Comparison of ENCODE assay signal across 8 cellular contexts in genomic region chr15:90558182-90558581, GRCh38. TPM values are rescaled to one million over a fixed set of nuclear protein-coding genes. Genes with fewer than 3 reads are reported as not detected.
DNase-seq lines count a peak whose midpoint lies in the region; ATAC-seq and TF ChIP-seq lines count a peak whose summit lies in the region.

No MANE protein-coding gene starts in this region.

- H3K36me3 ChIP-seq in fibroblast of lung (ENCODE audit: control insufficient read depth, insufficient read depth, low read length) = no peaks in the 10 kb centered on the region
- no peaks in the 10 kb centered on the region for H3K36me3 ChIP-seq in trophoblast cell (ENCODE audit: control insufficient read depth in 1 of 2, insufficient read depth in 2 of 2, low read length in 2 of 2)

- H3K79me2 ChIP-seq in fibroblast of lung (ENCODE audit: control insufficient read depth, insufficient read depth, low read length) (peaks cover 7% of the 10 kb centered on the region), trophoblast cell (ENCODE audit: control insufficient read depth, insufficient read depth, low read length, poor library complexity) (peaks cover 3% of the 10 kb centered on the region)

- no peak overlapping the region for H3K14ac ChIP-seq in trophoblast cell (ENCODE audit: low read length)

- H3K27me3 ChIP-seq in fibroblast of lung (ENCODE audit: control insufficient read depth, insufficient read depth, low read length) (no peaks in the 10 kb centered on the region), trophoblast cell (ENCODE audit: insufficient read depth, low read length) (no peaks in the 10 kb centered on the region)

- no peak overlapping the region for H2BK12ac ChIP-seq in trophoblast cell (ENCODE audit: low read length)

- H3K27ac ChIP-seq in fibroblast of lung (ENCODE audit: insufficient read depth, low read length) (peak overlapping the region; percentile 55), trophoblast cell (ENCODE audit: low read depth, low read length) (peak overlapping the region; percentile 91)

- intact Hi-C loops in posterior vena cava (cut with DNase I) = no loop called here

- no peak overlapping the region for H4K12ac ChIP-seq in trophoblast cell (ENCODE audit: low read depth, low read length)

- H4K91ac ChIP-seq in trophoblast cell (ENCODE audit: low read depth, low read length) = no peak overlapping the region

- no peak for TF ChIP-seq CTCF in fibroblast of lung (conservative IDR thresholded peaks at IDR 0.05 in 1 of 2, IDR thresholded peaks at IDR 0.05 in 1 of 2; ENCODE audit: low read depth in 1 of 2, low read length in 2 of 2)

- no peak overlapping the region for H3K4ac ChIP-seq in trophoblast cell (ENCODE audit: low read depth, low read length)

- H3K4me1 ChIP-seq in fibroblast of lung (ENCODE audit: control insufficient read depth, extremely low read depth, insufficient read depth, low read length) (peaks cover 28% of the 10 kb centered on the region), trophoblast cell (ENCODE audit: control insufficient read depth in 1 of 2, insufficient read depth in 2 of 2, low read length in 2 of 2) (peaks cover 27 to 40% of the 10 kb centered on the region in 2 experiments)

- no peak overlapping the region for H3K18ac ChIP-seq in trophoblast cell (ENCODE audit: low read length)

- H3K4me2 ChIP-seq in fibroblast of lung (ENCODE audit: extremely low read depth, insufficient read depth, low read length) (peak overlapping the region; percentile 11), trophoblast cell (ENCODE audit: low read length) (no peak overlapping the region)

- no peak overlapping the region for H4K8ac ChIP-seq in trophoblast cell (ENCODE audit: low read depth, low read length)

- H3K23ac ChIP-seq in trophoblast cell (ENCODE audit: low read length) = no peak overlapping the region

- H3K9ac ChIP-seq in fibroblast of lung (ENCODE audit: insufficient read depth, low read length) (no peak overlapping the region), trophoblast cell (ENCODE audit: low read length) (no peak overlapping the region)

- H2BK120ac ChIP-seq in trophoblast cell (ENCODE audit: insufficient read depth, low read length, poor library complexity) = no peak overlapping the region

- DNase-seq in EH (ENCODE audit: low read depth) (peak; percentile 44), SKM-1 (lab: John Stamatoyannopoulos, UW; ENCODE audit: unreplicated experiment) (peak; percentile 59), fibroblast of lung (ENCODE audit: low read depth in 2 of 2) (peak in 1 of 2 donors; percentile 19), trophoblast cell (no peak), posterior vena cava (ENCODE audit: low spot score) (no peak), RKO (ENCODE audit: low spot score) (no peak)

- H4K20me1 ChIP-seq in fibroblast of lung (ENCODE audit: control insufficient read depth, extremely low read depth, insufficient read depth, low read length) = no peaks in the 10 kb centered on the region

- H3K79me1 ChIP-seq in trophoblast cell (ENCODE audit: low read length) = peaks cover 20% of the 10 kb centered on the region

- ATAC-seq in HG02870 (IDR thresholded peaks at IDR 0.05; ENCODE audit: unreplicated experiment) (no peak), HG02678 (IDR thresholded peaks at IDR 0.05; ENCODE audit: unreplicated experiment) (no peak)

- H3K4me3 ChIP-seq in fibroblast of lung (replicated peaks in 1 of 4; ENCODE audit: control extremely low read depth in 1 of 4, insufficient read depth in 1 of 4, low read depth in 3 of 4, low read length in 4 of 4) = no peak overlapping the region
- H3K4me3 ChIP-seq in trophoblast cell (ENCODE audit: low read depth, low read length) = no peak overlapping the region

- H3K9me3 ChIP-seq in fibroblast of lung (ENCODE audit: control insufficient read depth, insufficient read depth, low read depth, low read length) = no peaks in the 10 kb centered on the region
- H3K9me3 ChIP-seq in trophoblast cell (ENCODE audit: insufficient read depth, low read depth, low read length) = no peaks in the 10 kb centered on the region

- no CpG with 5 or more reads among the region's 4 CpGs for WGBS in trophoblast cell (ENCODE audit: extremely low coverage, insufficient coverage, insufficient read length)

- H2BK5ac ChIP-seq in trophoblast cell (ENCODE audit: low read depth, low read length, poor library complexity) = no peak overlapping the region

- H2AFZ ChIP-seq in fibroblast of lung (ENCODE audit: low read length) (no peak overlapping the region), trophoblast cell (ENCODE audit: insufficient read depth, low read length, poor library complexity) (no peak overlapping the region)

- H2AK5ac ChIP-seq in trophoblast cell (ENCODE audit: low read length) = no peak overlapping the region

RNA-seq across cellular contexts. Expression of gene CRTC3, which starts 28.5 kb away (rescaled TPM):
- total RNA-seq in fibroblast of lung = 12.3 and 18.3 TPM in 2 replicates
- 18.9 and 23.4 TPM in 2 replicates for polyA plus RNA-seq in fibroblast of lung
- 13.7 and 21.2 TPM in 2 replicates for polyA plus RNA-seq in fibroblast of lung (2012)
- polyA minus RNA-seq in fibroblast of lung (ENCODE audit: low replicate concordance) = 31.0 and 36.9 TPM in 2 replicates
- 36.5 and 36.8 TPM in 2 replicates for polyA plus RNA-seq in trophoblast cell (2013)
- total RNA-seq in posterior vena cava = 10 to 100 TPM; 48.0 to 55.5 TPM

Comparison
In these comparisons a context has a peak if more than half of its experiments do, and no peak if none do; other contexts are left out.
1. DNase-seq: peak in EH (single experiment) and SKM-1 (single experiment); none in trophoblast cell (0 of 2), posterior vena cava (single experiment) and RKO (single experiment).